Comparison of ENCODE assay signal across 11 cellular contexts in genomic region chr9:4296217-4296616, GRCh38. TPM values are rescaled to one million over a fixed set of nuclear protein-coding genes. Genes with fewer than 3 reads are reported as not detected.
DNase-seq lines count a peak whose midpoint lies in the region; ATAC-seq and TF ChIP-seq lines count a peak whose summit lies in the region.
"Had no signal": no experiment of that assay in that cellular context is flagged by ENCODE, and none has a peak within 500 bp of the region (broad histone marks: within the 10 kb centered on the region; RNA-seq: fewer than 3 reads in every experiment).

No MANE protein-coding gene starts in this region.

- H3K36me3 Mint-ChIP-seq in CD4-positive, alpha-beta T cell (ENCODE audit: low read depth), result peaks cover 9% of the 10 kb centered on the region
- H3K36me3 Mint-ChIP-seq in GM23338 (ENCODE audit: low read depth) (no peaks in the 10 kb centered on the region), nephron progenitor cell (ENCODE audit: low read depth) (no peaks in the 10 kb centered on the region)

- H3K27me3 Mint-ChIP-seq in CD4-positive, alpha-beta T cell, result peaks cover 49% of the 10 kb centered on the region
- H3K27me3 Mint-ChIP-seq in GM23338 (ENCODE audit: insufficient read depth, low read depth, poor library complexity), result peaks cover 40% of the 10 kb centered on the region
- peaks cover 37% of the 10 kb centered on the region for H3K27me3 Mint-ChIP-seq in nephron progenitor cell (ENCODE audit: low read depth, poor library complexity)

- TF ChIP-seq CTCF in CD4-positive, alpha-beta T cell (IDR thresholded peaks at IDR 0.05), result no peak
- TF ChIP-seq CTCF in GM23338 (conservative IDR thresholded peaks at IDR 0.05; ENCODE audit: low read depth in 2 of 2) (no peak), cardiac fibroblast (IDR thresholded peaks at IDR 0.05; ENCODE audit: low read depth, low read length) (peak; percentile 9), nephron progenitor cell (IDR thresholded peaks at IDR 0.05) (no peak), suprapubic skin (IDR thresholded peaks at IDR 0.05) (no peak), GM10266 (IDR thresholded peaks at IDR 0.05; ENCODE audit: control insufficient read depth, insufficient read depth, low read depth, missing control alignments) (no peak)

- no peaks in the 10 kb centered on the region for H3K79me2 ChIP-seq in GM23338 (replicated peaks; ENCODE audit: insufficient read depth)

- H3K9me3 ChIP-seq in CD4-positive, alpha-beta T cell (ENCODE audit: control insufficient read depth, low read length), result no peaks in the 10 kb centered on the region
- no peaks in the 10 kb centered on the region for H3K9me3 ChIP-seq in suprapubic skin
- H3K9me3 ChIP-seq: lower lobe of right lung, stomach had no signal

- TF ChIP-seq POLR2A in suprapubic skin (IDR thresholded peaks at IDR 0.05), result no peak

- H3F3A ChIP-seq in GM23338 (replicated peaks; ENCODE audit: low read depth), result no peaks in the 10 kb centered on the region

- no peak for TF ChIP-seq EP300 in suprapubic skin (IDR thresholded peaks at IDR 0.05)

- intact Hi-C loops in CD4-positive, alpha-beta T cell (cut with DNase I, micrococcal nuclease), result no loop called here

- no peaks in the 10 kb centered on the region for H3K9me2 ChIP-seq in GM23338 (ENCODE audit: insufficient read depth)

- H3K4me3 ChIP-seq in GM23338 (no peak overlapping the region), cardiac fibroblast (replicated peaks in 1 of 2; ENCODE audit: low read depth in 2 of 2, low read length in 2 of 2) (no peak overlapping the region), suprapubic skin (no peak overlapping the region)

- H3K9me3 Mint-ChIP-seq in CD4-positive, alpha-beta T cell, result no peaks in the 10 kb centered on the region
- H3K9me3 Mint-ChIP-seq in GM23338, result no peaks in the 10 kb centered on the region
- H3K9me3 Mint-ChIP-seq in nephron progenitor cell, result no peaks in the 10 kb centered on the region

- no peaks in the 10 kb centered on the region for H3K36me3 ChIP-seq in GM23338 (ENCODE audit: insufficient read depth)
- no peaks in the 10 kb centered on the region for H3K36me3 ChIP-seq in suprapubic skin
- H3K36me3 ChIP-seq: lower lobe of right lung, stomach had no signal

- H3K4me1 ChIP-seq in GM23338 (ENCODE audit: insufficient read depth), result peaks cover 4% of the 10 kb centered on the region; the same call in 1 of the 2 replicates
- peaks cover 25% of the 10 kb centered on the region for H3K4me1 ChIP-seq in suprapubic skin

- CTCF ChIA-PET in CD4-positive, alpha-beta T cell (lab: Charles Lee), result no interaction called here

- no peak overlapping the region for H3K4me2 ChIP-seq in GM23338

- peaks cover 8% of the 10 kb centered on the region for H3K4me1 Mint-ChIP-seq in CD4-positive, alpha-beta T cell (ENCODE audit: low read depth)
- H3K4me1 Mint-ChIP-seq in GM23338 (peaks cover 17% of the 10 kb centered on the region), nephron progenitor cell (peaks cover 28% of the 10 kb centered on the region)

- H3K27me3 ChIP-seq in CD4-positive, alpha-beta T cell (ENCODE audit: control insufficient read depth, insufficient read depth, low read length), result peaks cover 4% of the 10 kb centered on the region
- H3K27me3 ChIP-seq in GM23338 (ENCODE audit: insufficient read depth) (peaks cover 54% of the 10 kb centered on the region), suprapubic skin (peaks cover 10% of the 10 kb centered on the region)

- no peak for DNase-seq in CD4-positive, alpha-beta T cell
- DNase-seq in GM23338 (ENCODE audit: low spot score) (no peak), cardiac fibroblast (ENCODE audit: low read depth in 2 of 2) (peak in 1 of 2 donors; percentile 27), nephron progenitor cell (no peak), suprapubic skin (ENCODE audit: low spot score in 2 of 2) (no peak), GM10266 (ENCODE audit: extremely low spot score) (no peak), hypothalamus (lab: John Stamatoyannopoulos, UW) (no peak)
- DNase-seq in stimulated activated CD4-positive, alpha-beta T cell treated with anti-CD3 and anti-CD28 coated beads, Interleukin-2, amount 100 ng/mL, for 24 hours, result no peak
- DNase-seq: lower lobe of right lung, NCI-H2107, stomach had no signal

- peak overlapping the region; percentile 98 for H3K4me3 Mint-ChIP-seq in CD4-positive, alpha-beta T cell
- H3K4me3 Mint-ChIP-seq in GM23338 (peak overlapping the region; percentile 91; the same call in 1 of the 3 replicates), nephron progenitor cell (peak overlapping the region; percentile 93)

- POLR2A ChIA-PET in CD4-positive, alpha-beta T cell (lab: Charles Lee), result interaction anchor here (0.7 to 2.5 kb wide), 3 partner anchors 9 to 1452 kb away, joined by 3 to 11 read pairs (median 5); partner anchors contain the start of gene PUM3

- WGBS in suprapubic skin, result 57% methylated on average over 3 of the region's 3 CpGs

- H2AFZ ChIP-seq in GM23338, result no peak overlapping the region

- H3K27ac ChIP-seq in CD4-positive, alpha-beta T cell (ENCODE audit: low read depth, low read length), result no peak overlapping the region
- H3K27ac ChIP-seq in GM23338 (ENCODE audit: low read depth), result no peak overlapping the region
- no peak overlapping the region for H3K27ac ChIP-seq in suprapubic skin
- H3K27ac ChIP-seq: lower lobe of right lung had no signal

- no peak overlapping the region for H3K27ac Mint-ChIP-seq in CD4-positive, alpha-beta T cell
- H3K27ac Mint-ChIP-seq in GM23338 (no peak overlapping the region), nephron progenitor cell (no peak overlapping the region)

- no peak for ATAC-seq in CD4-positive, alpha-beta T cell (ENCODE audit: poor library complexity)
- ATAC-seq in GM23338, result no peak
- ATAC-seq: lower lobe of right lung had no signal

- no peaks in the 10 kb centered on the region for H4K20me1 ChIP-seq in GM23338 (replicated peaks; ENCODE audit: insufficient read depth)

TF ChIP-seq in GM23338, 12 proteins besides CTCF, POLR2A, EP300 and RAD21 (continues in another document):
- TF ChIP-seq ETS1 (IDR thresholded peaks at IDR 0.05) (no peak), NANOG (IDR thresholded peaks at IDR 0.05; ENCODE audit: borderline replicate concordance) (no peak), EZH2phosphoT487 (IDR thresholded peaks at IDR 0.05; ENCODE audit: unreplicated experiment) (no peak), ZNF331 (CRISPR knock-in tag; IDR thresholded peaks at IDR 0.05; ENCODE audit: low read depth) (no peak), JUNB (IDR thresholded peaks at IDR 0.05; ENCODE audit: unreplicated experiment) (no peak), ZNF114 (CRISPR knock-in tag; IDR thresholded peaks at IDR 0.05) (no peak), CREB1 (CRISPR knock-in tag; IDR thresholded peaks at IDR 0.05; ENCODE audit: low read depth) (no peak), REST (IDR thresholded peaks at IDR 0.05; ENCODE audit: unreplicated experiment) (no peak), STAT1 (IDR thresholded peaks at IDR 0.05; ENCODE audit: unreplicated experiment) (no peak), POLR2AphosphoS5 (IDR thresholded peaks at IDR 0.05; ENCODE audit: low read depth) (no peak)

RNA-seq across cellular contexts. Expression of gene GLIS3, which starts 3.7 kb away (rescaled TPM):
- total RNA-seq in CD4-positive, alpha-beta T cell, result 1 to 10 TPM; 3.1 to 3.2 TPM
- 0.16 and 0.52 TPM in 2 replicates for total RNA-seq in GM23338 (2014; rRNA removed; shearing (Covaris generic))
- 0.14 and 0.39 TPM in 2 replicates for polyA plus RNA-seq in GM23338 (2016; fragmentation: Nextera tagmentation; extraction: Ambion mirVana)
- total RNA-seq in suprapubic skin, result 1 to 10 TPM; 2.0 to 4.5 (median 2.9) TPM
